ENCODE assay signal across 24 cellular contexts in the genomic region with DNA sequence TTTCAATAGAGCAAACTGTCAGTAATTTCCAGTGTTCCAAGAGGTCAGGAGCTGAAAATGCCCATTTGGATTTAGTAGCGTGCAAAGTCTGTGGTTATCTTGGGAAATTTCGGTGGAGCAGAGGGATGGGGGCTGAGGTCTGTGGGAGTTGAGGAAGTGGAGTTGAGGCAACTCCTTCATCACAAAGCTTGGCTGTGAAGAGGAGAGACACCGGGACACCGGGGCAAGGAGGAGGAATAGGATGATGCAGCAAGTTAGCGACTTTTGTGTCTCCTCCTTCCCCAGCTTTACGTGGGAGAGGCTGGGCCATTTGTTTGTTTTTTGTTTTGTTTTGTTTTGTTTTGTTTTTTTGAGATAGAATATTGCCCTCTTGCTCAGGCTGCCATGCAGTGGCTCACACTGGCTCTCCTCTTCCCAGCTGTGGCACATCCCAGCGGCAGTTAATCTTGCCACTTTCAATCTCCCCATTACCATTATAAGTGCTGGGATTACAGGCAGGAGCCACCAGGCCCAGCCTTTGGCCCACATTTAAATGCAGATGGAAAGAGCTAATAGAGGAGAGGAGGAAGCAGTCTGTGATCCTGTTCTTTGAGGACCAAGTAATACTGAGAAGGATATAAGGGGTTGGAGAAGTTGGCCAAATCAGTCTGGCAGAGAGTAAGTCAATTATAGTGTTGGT. TPM values are rescaled to one million over a fixed set of nuclear protein-coding genes. Genes with fewer than 3 reads are reported as not detected.
DNase-seq lines count a peak whose midpoint lies in the region; ATAC-seq and TF ChIP-seq lines count a peak whose summit lies in the region.
"Had no signal": no experiment of that assay in that cellular context is flagged by ENCODE, and none has a peak within 500 bp of the region (broad histone marks: within the 10 kb centered on the region; RNA-seq: fewer than 3 reads in every experiment).

No MANE protein-coding gene starts in this region.

- intact Hi-C loops in activated CD4-positive, alpha-beta T cell treated with anti-CD3 and anti-CD28 coated beads, Interleukin-2, amount 10 ng/mL, durations not matched to agents 24 days and 14 days (cut with micrococcal nuclease) = loop anchor here (10.0 kb wide), 1 partner anchor 172 kb away; no protein-coding TSS in a partner anchor
- intact Hi-C loops in CD4-positive, alpha-beta memory T cell (cut with micrococcal nuclease) = no loop called here
- intact Hi-C loops in activated T-helper 1 cell treated with anti-CD3 and anti-CD28 coated beads, Interleukin-12 subunit alpha, Interleukin-12 subunit beta, Interleukin-2, Interleukin-4 antibody, amounts not matched to agents 30 ng/mL and 10 ng/mL and 1 ng/mL, durations not matched to agents 14 hours and 24 hours and 36 hours (cut with micrococcal nuclease) = no loop called here
- intact Hi-C loops in naive thymus-derived CD4-positive, alpha-beta T cell (cut with micrococcal nuclease) = loop anchor here in 1 of 2 donors (1.0 kb wide), 1 partner anchor 10 kb away; no protein-coding TSS in a partner anchor

- peaks cover 28% of the 10 kb centered on the region for H3K36me3 Mint-ChIP-seq in activated CD4-positive, alpha-beta T cell treated with anti-CD3 and anti-CD28 coated beads, Interleukin-2, amount 10 ng/mL, durations not matched to agents 24 days and 14 days (ENCODE audit: low read depth)
- H3K36me3 Mint-ChIP-seq in CD4-positive, alpha-beta memory T cell = peaks cover 11 to 16% of the 10 kb centered on the region in 2 donors
- H3K36me3 Mint-ChIP-seq in activated T-helper 1 cell treated with anti-CD3 and anti-CD28 coated beads, Interleukin-12 subunit alpha, Interleukin-12 subunit beta, Interleukin-2, Interleukin-4 antibody, amounts not matched to agents 30 ng/mL and 10 ng/mL and 1 ng/mL, durations not matched to agents 14 hours and 24 hours and 36 hours (ENCODE audit: low read depth) = peaks cover 29% of the 10 kb centered on the region
- peaks cover 9 to 42% (median 16%) of the 10 kb centered on the region in 5 donors for H3K36me3 Mint-ChIP-seq in naive thymus-derived CD4-positive, alpha-beta T cell

- no peaks in the 10 kb centered on the region for H3K9me3 ChIP-seq in CD4-positive, alpha-beta memory T cell (ENCODE audit: control insufficient read depth in 1 of 2, low read length in 2 of 2)
- no peaks in the 10 kb centered on the region for H3K9me3 ChIP-seq in naive thymus-derived CD4-positive, alpha-beta T cell (ENCODE audit: control insufficient read depth in 2 of 3, low read length in 3 of 3)
- H3K9me3 ChIP-seq: A549, BLaER1, gastroesophageal sphincter, upper lobe of left lung had no signal

- no peak overlapping the region for H3K4me3 Mint-ChIP-seq in activated CD4-positive, alpha-beta T cell treated with anti-CD3 and anti-CD28 coated beads, Interleukin-2, amount 10 ng/mL, durations not matched to agents 24 days and 14 days
- H3K4me3 Mint-ChIP-seq in CD4-positive, alpha-beta memory T cell = no peak overlapping the region
- H3K4me3 Mint-ChIP-seq in activated T-helper 1 cell treated with anti-CD3 and anti-CD28 coated beads, Interleukin-12 subunit alpha, Interleukin-12 subunit beta, Interleukin-2, Interleukin-4 antibody, amounts not matched to agents 30 ng/mL and 10 ng/mL and 1 ng/mL, durations not matched to agents 14 hours and 24 hours and 36 hours = no peak overlapping the region
- peak overlapping the region in 5 of 10 donors; percentile 10 to 76 (median 24) for H3K4me3 Mint-ChIP-seq in naive thymus-derived CD4-positive, alpha-beta T cell
- H3K4me3 Mint-ChIP-seq: neural progenitor cell had no signal

- ATAC-seq in naive thymus-derived CD4-positive, alpha-beta T cell = no peak
- ATAC-seq: A549, gastroesophageal sphincter, left cardiac atrium had no signal

- H3K9me3 Mint-ChIP-seq in activated CD4-positive, alpha-beta T cell treated with anti-CD3 and anti-CD28 coated beads, Interleukin-2, amount 10 ng/mL, durations not matched to agents 24 days and 14 days = no peaks in the 10 kb centered on the region
- H3K9me3 Mint-ChIP-seq in CD4-positive, alpha-beta memory T cell = peaks cover 0 to 2% (median 0%) of the 10 kb centered on the region in 8 donors
- no peaks in the 10 kb centered on the region for H3K9me3 Mint-ChIP-seq in activated T-helper 1 cell treated with anti-CD3 and anti-CD28 coated beads, Interleukin-12 subunit alpha, Interleukin-12 subunit beta, Interleukin-2, Interleukin-4 antibody, amounts not matched to agents 30 ng/mL and 10 ng/mL and 1 ng/mL, durations not matched to agents 14 hours and 24 hours and 36 hours
- peaks cover 0 to 5% (median 0%) of the 10 kb centered on the region in 11 donors for H3K9me3 Mint-ChIP-seq in naive thymus-derived CD4-positive, alpha-beta T cell
- H3K9me3 Mint-ChIP-seq: neural progenitor cell had no signal

- CTCF ChIA-PET in CD4-positive, alpha-beta memory T cell (lab: Charles Lee; ENCODE audit: partially characterized antibody) = interaction anchor here (1.1 to 1.6 kb wide), 2 partner anchors 10 to 37 kb away, joined by 3 read pairs; no protein-coding TSS in a partner anchor
- CTCF ChIA-PET in naive thymus-derived CD4-positive, alpha-beta T cell (lab: Charles Lee) = interaction anchor here (0.9 to 1.2 kb wide), 2 partner anchors 16 to 46 kb away, joined by 3 to 4 read pairs; no protein-coding TSS in a partner anchor

- H3K27ac Mint-ChIP-seq in activated CD4-positive, alpha-beta T cell treated with anti-CD3 and anti-CD28 coated beads, Interleukin-2, amount 10 ng/mL, durations not matched to agents 24 days and 14 days = peak overlapping the region; percentile 40
- peak overlapping the region in 6 of 7 donors; percentile 57 to 91 (median 80) for H3K27ac Mint-ChIP-seq in CD4-positive, alpha-beta memory T cell
- peak overlapping the region; percentile 74 for H3K27ac Mint-ChIP-seq in activated T-helper 1 cell treated with anti-CD3 and anti-CD28 coated beads, Interleukin-12 subunit alpha, Interleukin-12 subunit beta, Interleukin-2, Interleukin-4 antibody, amounts not matched to agents 30 ng/mL and 10 ng/mL and 1 ng/mL, durations not matched to agents 14 hours and 24 hours and 36 hours
- peak overlapping the region; percentile 64 to 88 (median 85) for H3K27ac Mint-ChIP-seq in naive thymus-derived CD4-positive, alpha-beta T cell
- H3K27ac Mint-ChIP-seq: neural progenitor cell, progenitor cell of endocrine pancreas had no signal

- H3K4me1 Mint-ChIP-seq in activated CD4-positive, alpha-beta T cell treated with anti-CD3 and anti-CD28 coated beads, Interleukin-2, amount 10 ng/mL, durations not matched to agents 24 days and 14 days = peaks cover 65% of the 10 kb centered on the region
- H3K4me1 Mint-ChIP-seq in CD4-positive, alpha-beta memory T cell = peaks cover 44 to 74% (median 55%) of the 10 kb centered on the region in 4 donors
- peaks cover 81% of the 10 kb centered on the region for H3K4me1 Mint-ChIP-seq in activated T-helper 1 cell treated with anti-CD3 and anti-CD28 coated beads, Interleukin-12 subunit alpha, Interleukin-12 subunit beta, Interleukin-2, Interleukin-4 antibody, amounts not matched to agents 30 ng/mL and 10 ng/mL and 1 ng/mL, durations not matched to agents 14 hours and 24 hours and 36 hours (ENCODE audit: low read depth)
- peaks cover 50 to 97% (median 78%) of the 10 kb centered on the region in 7 donors for H3K4me1 Mint-ChIP-seq in naive thymus-derived CD4-positive, alpha-beta T cell

- DNase-seq in activated CD4-positive, alpha-beta T cell treated with anti-CD3 and anti-CD28 coated beads, Interleukin-2, amount 10 ng/mL, durations not matched to agents 24 days and 14 days = no peak
- no peak for DNase-seq in activated CD4-positive, alpha-beta T cell treated with anti-CD3 and anti-CD28 coated beads, Interleukin-2, amount 50 U/mL, for 48 hours
- DNase-seq in CD4-positive, alpha-beta memory T cell = no peak
- DNase-seq in activated T-helper 1 cell treated with anti-CD3 and anti-CD28 coated beads, Interleukin-12 subunit alpha, Interleukin-12 subunit beta, Interleukin-2, Interleukin-4 antibody, amounts not matched to agents 30 ng/mL and 10 ng/mL and 1 ng/mL, durations not matched to agents 14 hours and 24 hours and 36 hours (ENCODE audit: low spot score) = no peak
- no peak for DNase-seq in naive thymus-derived CD4-positive, alpha-beta T cell
- DNase-seq in COLO668 (lab: John Stamatoyannopoulos, UW; ENCODE audit: unreplicated experiment) (no peak), retina (no peak), foreskin fibroblast (no peak)
- DNase-seq: activated CD4-positive, CD25-positive, alpha-beta regulatory T cell; activated T-cell treated with anti-CD3 and anti-CD28 coated beads for 4 hours; amygdala; erythroblast; left cardiac atrium; NCI-H146; NCI-H774; PC-9; stimulated activated CD4-positive, alpha-beta T cell treated with anti-CD3 and anti-CD28 coated beads, Interleukin-1b, Interleukin-23, amount 100 ng/mL, for 48 hours; stimulated activated naive CD4-positive, alpha-beta T cell treated with Interleukin-2 at 50 U/mL for 16 hours; upper lobe of left lung had no signal

- TF ChIP-seq CTCF in foreskin fibroblast (IDR thresholded peaks at IDR 0.05; ENCODE audit: low read depth, low read length) = no peak

- H3K27ac ChIP-seq in CD4-positive, alpha-beta memory T cell (ENCODE audit: low read depth, low read length) = no peak overlapping the region
- H3K27ac ChIP-seq in naive thymus-derived CD4-positive, alpha-beta T cell (ENCODE audit: low read depth, low read length) = no peak overlapping the region
- H3K27ac ChIP-seq: A549, BLaER1, gastroesophageal sphincter, neural progenitor cell, PC-9, upper lobe of left lung had no signal

- H3K4me3 ChIP-seq in CD4-positive, alpha-beta memory T cell (ENCODE audit: low read length in 2 of 2) = no peak overlapping the region
- H3K4me3 ChIP-seq in naive thymus-derived CD4-positive, alpha-beta T cell (ENCODE audit: low read length) = no peak overlapping the region
- H3K4me3 ChIP-seq in foreskin fibroblast (ENCODE audit: low read depth in 1 of 2, low read length in 2 of 2) = no peak overlapping the region
- H3K4me3 ChIP-seq: A549, BLaER1, gastroesophageal sphincter, neural progenitor cell, PC-9, upper lobe of left lung had no signal

- POLR2A ChIA-PET in CD4-positive, alpha-beta memory T cell (lab: Charles Lee; ENCODE audit: partially characterized antibody) = interaction anchor here (1.1 to 2.8 kb wide), 2 partner anchors 9 to 18 kb away, joined by 3 to 10 read pairs; no protein-coding TSS in a partner anchor
- POLR2A ChIA-PET in naive thymus-derived CD4-positive, alpha-beta T cell (lab: Charles Lee) = interaction anchor here (1.4 to 1.9 kb wide), 5 partner anchors 9 to 22 kb away, joined by 3 to 8 read pairs (median 4); no protein-coding TSS in a partner anchor

- H3K27me3 Mint-ChIP-seq in activated CD4-positive, alpha-beta T cell treated with anti-CD3 and anti-CD28 coated beads, Interleukin-2, amount 10 ng/mL, durations not matched to agents 24 days and 14 days = no peaks in the 10 kb centered on the region
- no peaks in the 10 kb centered on the region for H3K27me3 Mint-ChIP-seq in CD4-positive, alpha-beta memory T cell
- H3K27me3 Mint-ChIP-seq in activated T-helper 1 cell treated with anti-CD3 and anti-CD28 coated beads, Interleukin-12 subunit alpha, Interleukin-12 subunit beta, Interleukin-2, Interleukin-4 antibody, amounts not matched to agents 30 ng/mL and 10 ng/mL and 1 ng/mL, durations not matched to agents 14 hours and 24 hours and 36 hours (ENCODE audit: insufficient read depth) = no peaks in the 10 kb centered on the region
- no peaks in the 10 kb centered on the region for H3K27me3 Mint-ChIP-seq in naive thymus-derived CD4-positive, alpha-beta T cell
- H3K27me3 Mint-ChIP-seq: progenitor cell of endocrine pancreas had no signal

- peaks cover 70% of the 10 kb centered on the region for H3K4me1 ChIP-seq in CD4-positive, alpha-beta memory T cell (ENCODE audit: insufficient read depth, low read length)
- peaks cover 19 to 65% of the 10 kb centered on the region in 2 donors for H3K4me1 ChIP-seq in naive thymus-derived CD4-positive, alpha-beta T cell (ENCODE audit: control insufficient read depth in 2 of 2, insufficient read depth in 2 of 2, low read length in 2 of 2)
- H3K4me1 ChIP-seq: neural progenitor cell had no signal

- H3K27me3 ChIP-seq in CD4-positive, alpha-beta memory T cell (ENCODE audit: insufficient read depth, low read length) = no peaks in the 10 kb centered on the region
- no peaks in the 10 kb centered on the region for H3K27me3 ChIP-seq in naive thymus-derived CD4-positive, alpha-beta T cell (ENCODE audit: control insufficient read depth in 2 of 2, insufficient read depth in 2 of 2, low read length in 2 of 2)
- H3K27me3 ChIP-seq: BLaER1, gastroesophageal sphincter, neural progenitor cell, upper lobe of left lung had no signal

- H3K36me3 ChIP-seq in CD4-positive, alpha-beta memory T cell (ENCODE audit: insufficient read depth, low read length) = no peaks in the 10 kb centered on the region
- H3K36me3 ChIP-seq in naive thymus-derived CD4-positive, alpha-beta T cell (ENCODE audit: control insufficient read depth in 2 of 3, insufficient read depth in 3 of 3, low read length in 3 of 3) = peaks cover 0 to 4% (median 0%) of the 10 kb centered on the region in 3 experiments
- H3K36me3 ChIP-seq: gastroesophageal sphincter, neural progenitor cell, upper lobe of left lung had no signal

RNA-seq across cellular contexts. Expression of gene CRTC3, which starts 47.1 kb away (rescaled TPM):
- 48.8 and 54.2 TPM in 2 replicates for total RNA-seq in activated CD4-positive, alpha-beta T cell treated with anti-CD3 and anti-CD28 coated beads, Interleukin-2, amount 10 ng/mL, durations not matched to agents 24 days and 14 days
- total RNA-seq in CD4-positive, alpha-beta memory T cell = 10 to 100 TPM; 72.2 to 75.5 TPM
- polyA plus RNA-seq in CD4-positive, alpha-beta memory T cell = 10 to 100 TPM; 14.5 to 40.5 TPM
- total RNA-seq in activated T-helper 1 cell treated with anti-CD3 and anti-CD28 coated beads, Interleukin-12 subunit alpha, Interleukin-12 subunit beta, Interleukin-2, Interleukin-4 antibody, amounts not matched to agents 30 ng/mL and 10 ng/mL and 1 ng/mL, durations not matched to agents 14 hours and 24 hours and 36 hours = 54.0 and 61.2 TPM in 2 replicates
- total RNA-seq in naive thymus-derived CD4-positive, alpha-beta T cell = 100 to 1,000 TPM; 104 to 132 (median 109) TPM
- 10 to 100 TPM; 40.5 to 70.2 TPM for polyA plus RNA-seq in naive thymus-derived CD4-positive, alpha-beta T cell
